Comparison of ENCODE assay signal across 27 cellular contexts in genomic region chr6:92473056-92473455, GRCh38.
"Had no signal": no experiment of that assay in that cellular context is flagged by ENCODE, and none has a peak within 500 bp of the region (broad histone marks: within the 10 kb centered on the region; RNA-seq: fewer than 3 reads in every experiment).

No MANE protein-coding gene starts in this region.

- H3K27ac Mint-ChIP-seq: dendritic cell treated with granulocyte-macrophage colony-stimulating factor and Interleukin-4, amounts not matched to agents 40 ng/mL and 50 ng/mL, for 4 days; effector memory CD8-positive, alpha-beta T cell; endodermal cell had no signal

- H3K9me3 Mint-ChIP-seq: dendritic cell treated with granulocyte-macrophage colony-stimulating factor and Interleukin-4, amounts not matched to agents 40 ng/mL and 50 ng/mL, for 4 days; endodermal cell had no signal

- H3K9me3 ChIP-seq: colonic mucosa, esophagus muscularis mucosa, esophagus squamous epithelium, gastrocnemius medialis, gastroesophageal sphincter had no signal

- H3K27me3 ChIP-seq: colonic mucosa, dorsolateral prefrontal cortex, esophagus muscularis mucosa, esophagus squamous epithelium, foreskin keratinocyte, gastrocnemius medialis, gastroesophageal sphincter, heart left ventricle, heart right ventricle had no signal

- FAIRE-seq: colon, endometrium, frontal cortex had no signal

- H3K4me3 ChIP-seq: colonic mucosa, coronary artery, dorsolateral prefrontal cortex, esophagus muscularis mucosa, esophagus squamous epithelium, gastrocnemius medialis, gastroesophageal sphincter, heart left ventricle, heart right ventricle had no signal

- H3K27ac ChIP-seq: colonic mucosa, coronary artery, dorsolateral prefrontal cortex, epithelial cell of prostate, esophagus muscularis mucosa, esophagus squamous epithelium, foreskin keratinocyte, gastrocnemius medialis, gastroesophageal sphincter, heart left ventricle, heart right ventricle had no signal

- H3K4me3 Mint-ChIP-seq: dendritic cell treated with granulocyte-macrophage colony-stimulating factor and Interleukin-4, amounts not matched to agents 40 ng/mL and 50 ng/mL, for 4 days; effector memory CD8-positive, alpha-beta T cell; endodermal cell had no signal

- DNase-seq: colonic mucosa; cortex of kidney; dorsolateral prefrontal cortex; effector CD4-positive, alpha-beta T cell; effector CD8-positive, alpha-beta T cell; effector memory CD4-positive, alpha-beta T cell; effector memory CD8-positive, alpha-beta T cell; endodermal cell; erythroblast; esophagus squamous epithelium; foreskin fibroblast; foreskin keratinocyte; foreskin melanocyte; gastrocnemius medialis; glutamatergic neuron; head of caudate nucleus; heart left ventricle; heart right ventricle had no signal

- H3K27me3 Mint-ChIP-seq: dendritic cell treated with granulocyte-macrophage colony-stimulating factor and Interleukin-4, amounts not matched to agents 40 ng/mL and 50 ng/mL, for 4 days; effector memory CD8-positive, alpha-beta T cell had no signal

- ATAC-seq: effector memory CD8-positive, alpha-beta T cell; esophagus mucosa; foreskin keratinocyte; gastrocnemius medialis; gastroesophageal sphincter; heart left ventricle; heart right ventricle had no signal

- H3K4me1 ChIP-seq: colonic mucosa, esophagus muscularis mucosa, esophagus squamous epithelium, foreskin keratinocyte, gastrocnemius medialis, gastroesophageal sphincter, heart left ventricle, heart right ventricle had no signal

- H3K36me3 ChIP-seq: colonic mucosa, esophagus muscularis mucosa, esophagus squamous epithelium, gastrocnemius medialis, gastroesophageal sphincter, heart left ventricle, heart right ventricle had no signal
